10 cellular contexts compared by ENCODE assay signal in genomic region chr15:69973102-69973714, GRCh38.
A peak's percentile ranks its signal among the peaks of the same experiment; 100 is the strongest.
DNase-seq lines count a peak whose midpoint lies in the region; ATAC-seq and TF ChIP-seq lines count a peak whose summit lies in the region.
"Had no signal": no experiment of that assay in that cellular context is flagged by ENCODE, and none has a peak within 500 bp of the region (broad histone marks: within the 10 kb centered on the region; RNA-seq: fewer than 3 reads in every experiment).

No MANE protein-coding gene starts in this region.

- H3K27ac ChIP-seq in Karpas-422 (ENCODE audit: low read length) (no peak overlapping the region), left lung (no peak overlapping the region)

- H3K9me3 ChIP-seq in Karpas-422 (ENCODE audit: low read length) (no peaks in the 10 kb centered on the region), left lung (no peaks in the 10 kb centered on the region)

- H3K36me3 Mint-ChIP-seq in activated naive CD4-positive, alpha-beta T cell treated with anti-CD3 and anti-CD28 coated beads, Interleukin-2, amount 10 ng/mL, durations not matched to agents 7 days and 5 days, result no peaks in the 10 kb centered on the region

- no peaks in the 10 kb centered on the region for H3K4me1 Mint-ChIP-seq in activated naive CD4-positive, alpha-beta T cell treated with anti-CD3 and anti-CD28 coated beads, Interleukin-2, amount 10 ng/mL, durations not matched to agents 7 days and 5 days

- H3K27ac Mint-ChIP-seq in activated naive CD4-positive, alpha-beta T cell treated with anti-CD3 and anti-CD28 coated beads, Interleukin-2, amount 10 ng/mL, durations not matched to agents 7 days and 5 days, result no peak overlapping the region

- CTCF ChIA-PET in activated naive CD4-positive, alpha-beta T cell treated with anti-CD3 and anti-CD28 coated beads, Interleukin-2, amount 10 ng/mL, durations not matched to agents 7 days and 5 days (lab: Charles Lee), result no interaction called here

- no peaks in the 10 kb centered on the region for H3K79me2 ChIP-seq in Karpas-422 (ENCODE audit: low read length)

- ATAC-seq in left lung (peak; percentile 65), HG02840 (IDR thresholded peaks at IDR 0.05; ENCODE audit: low FRiP score, unreplicated experiment) (no peak), HG02642 (IDR thresholded peaks at IDR 0.05; ENCODE audit: poor library complexity, unreplicated experiment) (no peak)

- H3K9me3 Mint-ChIP-seq in activated naive CD4-positive, alpha-beta T cell treated with anti-CD3 and anti-CD28 coated beads, Interleukin-2, amount 10 ng/mL, durations not matched to agents 7 days and 5 days, result no peaks in the 10 kb centered on the region

- H3K4me2 ChIP-seq in Karpas-422 (ENCODE audit: low read depth, low read length, poor library complexity, severe bottlenecking), result no peak overlapping the region

- no peak overlapping the region for H2AFZ ChIP-seq in Karpas-422 (ENCODE audit: low read length)

- H3K9me2 ChIP-seq in Karpas-422 (replicated peaks; ENCODE audit: insufficient read depth, low read length), result no peaks in the 10 kb centered on the region

- H3K27me3 ChIP-seq in Karpas-422 (ENCODE audit: low read length) (no peaks in the 10 kb centered on the region), left lung (peaks cover 0 to 14% of the 10 kb centered on the region in 2 donors)

- peaks cover 49% of the 10 kb centered on the region for H3K27me3 Mint-ChIP-seq in activated naive CD4-positive, alpha-beta T cell treated with anti-CD3 and anti-CD28 coated beads, Interleukin-2, amount 10 ng/mL, durations not matched to agents 7 days and 5 days

- no peak overlapping the region for H3K4me3 Mint-ChIP-seq in activated naive CD4-positive, alpha-beta T cell treated with anti-CD3 and anti-CD28 coated beads, Interleukin-2, amount 10 ng/mL, durations not matched to agents 7 days and 5 days

- H3K4me3 ChIP-seq in Karpas-422 (ENCODE audit: low read length) (no peak overlapping the region), left lung (no peak overlapping the region)

- H3K36me3 ChIP-seq in Karpas-422 (ENCODE audit: insufficient read depth, low read length) (no peaks in the 10 kb centered on the region), left lung (no peaks in the 10 kb centered on the region)

- no peaks in the 10 kb centered on the region for H3K4me1 ChIP-seq in Karpas-422 (ENCODE audit: low read length)
- H3K4me1 ChIP-seq in left lung, result no peaks in the 10 kb centered on the region

- DNase-seq in D341Med (ENCODE audit: low spot score), result peak; percentile 17
- DNase-seq in Karpas-422, result peak; percentile 85
- DNase-seq in activated naive CD4-positive, alpha-beta T cell treated with anti-CD3 and anti-CD28 coated beads, Interleukin-2, amount 10 ng/mL, durations not matched to agents 7 days and 5 days, result peak; percentile 64
- no peak for DNase-seq in left lung
- DNase-seq in DMS153 treated with DMSO at 0.1 percent for 48 hours (lab: John Stamatoyannopoulos, UW; ENCODE audit: unreplicated experiment), result no peak
- no peak for DNase-seq in NCI-H774 (lab: John Stamatoyannopoulos, UW)
- DNase-seq: anterior cingulate cortex, NCI-H2081 had no signal

- intact Hi-C loops in left lung (cut with DNase I), result no loop called here

- H3K9ac ChIP-seq in Karpas-422 (ENCODE audit: low read length), result no peak overlapping the region

- no peak for TF ChIP-seq CTCF in left lung (IDR thresholded peaks at IDR 0.05)

- H4K20me1 ChIP-seq in Karpas-422 (ENCODE audit: insufficient read depth, low read depth, low read length), result no peaks in the 10 kb centered on the region

Comparison
In these comparisons a context has a peak if more than half of its experiments do, and no peak if none do; other contexts are left out.
1. DNase-seq: peak in D341Med (single experiment), Karpas-422 (single experiment) and activated naive CD4-positive, alpha-beta T cell treated with anti-CD3 and anti-CD28 coated beads, Interleukin-2, amount 10 ng/mL, durations not matched to agents 7 days and 5 days (single experiment); none in left lung (0 of 2), DMS153 treated with DMSO at 0.1 percent for 48 hours (single experiment) and NCI-H774 (single experiment).